ENCODE assay signal across 11 cellular contexts in the genomic region with DNA sequence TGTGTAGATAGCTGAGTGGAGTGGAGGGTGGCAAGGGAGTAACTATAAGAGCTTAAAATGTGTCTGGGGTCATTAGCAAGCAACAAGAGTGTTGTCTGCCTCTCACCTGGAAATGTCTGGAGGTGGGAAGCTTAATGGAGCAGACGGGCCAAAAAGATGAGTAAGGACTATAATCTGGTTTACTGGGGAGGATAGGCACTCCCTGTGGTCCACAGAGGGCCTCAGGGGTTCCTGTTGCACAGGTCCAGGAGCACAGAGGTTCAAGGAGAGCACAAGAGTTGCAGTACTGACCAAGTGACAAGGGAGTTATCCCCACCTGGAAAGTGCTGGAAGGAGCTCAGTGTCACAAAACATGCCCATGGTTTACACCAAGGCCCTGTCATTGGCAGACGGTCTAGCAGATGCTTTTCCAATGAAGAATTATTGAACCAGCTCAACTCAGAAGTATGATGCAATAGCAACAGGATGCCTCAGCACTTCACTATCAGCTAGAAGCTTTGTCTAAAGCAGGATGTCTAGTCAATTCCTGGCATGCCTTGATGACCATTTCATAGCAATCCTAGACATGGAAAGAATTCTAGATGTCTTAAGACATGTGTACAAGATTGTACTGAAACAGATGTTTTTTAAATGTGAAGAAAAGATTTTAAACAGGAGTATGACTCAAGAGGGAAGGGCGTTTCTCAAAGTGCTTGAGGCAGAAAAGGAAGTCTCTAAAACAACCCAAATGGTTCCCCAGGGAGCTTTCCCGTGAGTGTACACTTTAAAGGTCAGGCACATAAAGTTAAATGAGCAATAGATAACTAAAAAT.
DNase-seq lines count a peak whose midpoint lies in the region; ATAC-seq and TF ChIP-seq lines count a peak whose summit lies in the region.
"Had no signal": no experiment of that assay in that cellular context is flagged by ENCODE, and none has a peak within 500 bp of the region (broad histone marks: within the 10 kb centered on the region; RNA-seq: fewer than 3 reads in every experiment).

No MANE protein-coding gene starts in this region.

- ATAC-seq in Right ventricle myocardium inferior (peak; percentile 72), HG03521 (IDR thresholded peaks at IDR 0.05; ENCODE audit: unreplicated experiment) (no peak)

- H3K27ac ChIP-seq in right atrium auricular region (peak overlapping the region; percentile 12 to 80), WERI-Rb-1 (no peak overlapping the region)
- H3K27ac ChIP-seq: spleen, thoracic aorta had no signal

- in situ Hi-C loops in astrocyte of the cerebellum (cut with HindIII; ENCODE audit: low sequenced_read_pairs): no loop called here

- TF ChIP-seq CTCF in astrocyte of the cerebellum (IDR thresholded peaks at IDR 0.05; ENCODE audit: low read depth, low read length, missing control alignments) (no peak), right atrium auricular region (IDR thresholded peaks at IDR 0.05) (no peak), WERI-Rb-1 (IDR thresholded peaks at IDR 0.05; ENCODE audit: low read depth, low read length) (no peak), GM20000 (IDR thresholded peaks at IDR 0.05; ENCODE audit: extremely low read depth, missing control alignments) (no peak)

- H3K36me3 ChIP-seq in right atrium auricular region (no peaks in the 10 kb centered on the region), WERI-Rb-1 (no peaks in the 10 kb centered on the region)
- H3K36me3 ChIP-seq: spleen, thoracic aorta had no signal

- peaks cover 0 to 18% of the 10 kb centered on the region in 2 donors for H3K4me1 ChIP-seq in right atrium auricular region
- H3K4me1 ChIP-seq: spleen had no signal

- DNase-seq in Right ventricle myocardium inferior (ENCODE audit: missing footprints) (no peak), cardiac septum (ENCODE audit: low spot score) (no peak), astrocyte of the cerebellum (ENCODE audit: low read depth) (peak; percentile 34), right atrium auricular region (ENCODE audit: low spot score) (no peak), WERI-Rb-1 (no peak), GM20000 (ENCODE audit: low spot score) (no peak), Kasumi-1 (lab: John Stamatoyannopoulos, UW) (no peak)
- DNase-seq: NCI-H510A, spleen had no signal

- intact Hi-C loops in Right ventricle myocardium inferior (cut with DNase I): no loop called here
- intact Hi-C loops in cardiac septum (cut with DNase I): loop anchor here (5.0 kb wide), 1 partner anchor 45 kb away; no protein-coding TSS in a partner anchor

- H3K4me3 ChIP-seq in astrocyte of the cerebellum (ENCODE audit: low read depth, low read length) (no peak overlapping the region), right atrium auricular region (no peak overlapping the region), WERI-Rb-1 (ENCODE audit: low read depth, low read length) (no peak overlapping the region)
- H3K4me3 ChIP-seq: spleen, thoracic aorta had no signal

- no peaks in the 10 kb centered on the region for H3K27me3 ChIP-seq in right atrium auricular region
- no peaks in the 10 kb centered on the region for H3K27me3 ChIP-seq in WERI-Rb-1 (ENCODE audit: insufficient read depth, low read depth, severe bottlenecking)

- H3K9me3 ChIP-seq in right atrium auricular region (no peaks in the 10 kb centered on the region), WERI-Rb-1 (ENCODE audit: severe bottlenecking) (no peaks in the 10 kb centered on the region)
- H3K9me3 ChIP-seq: spleen, thoracic aorta had no signal
